Comparison of ENCODE assay signal across 19 cellular contexts in genomic region chr5:78756853-78757252, GRCh38.
A peak's percentile ranks its signal among the peaks of the same experiment; 100 is the strongest.
DNase-seq lines count a peak whose midpoint lies in the region; ATAC-seq and TF ChIP-seq lines count a peak whose summit lies in the region.
"Had no signal": no experiment of that assay in that cellular context is flagged by ENCODE, and none has a peak within 500 bp of the region (broad histone marks: within the 10 kb centered on the region; RNA-seq: fewer than 3 reads in every experiment).

No MANE protein-coding gene starts in this region.

- H3K27ac Mint-ChIP-seq in activated T-helper 1 cell treated with anti-CD3 and anti-CD28 coated beads, Interleukin-12 subunit alpha, Interleukin-12 subunit beta, Interleukin-2, Interleukin-4 antibody, amounts not matched to agents 30 ng/mL and 10 ng/mL and 1 ng/mL, durations not matched to agents 14 hours and 24 hours and 36 hours, result peak overlapping the region; percentile 76
- no peak overlapping the region for H3K27ac Mint-ChIP-seq in stimulated activated naive CD8-positive, alpha-beta T cell treated with anti-CD3 and anti-CD28 coated beads, Interleukin-15, amount 100 ng/mL, for 72 hours
- H3K27ac Mint-ChIP-seq: activated naive CD4-positive, alpha-beta T cell treated with anti-CD3 and anti-CD28 coated beads, Interleukin-2, amount 50 U/mL, for 24 hours had no signal

- WGBS in mammary epithelial cell (ENCODE audit: low coverage, missing lambda C conversion rate), result 75% methylated on average over 3 of the region's 3 CpGs

- peaks cover 31% of the 10 kb centered on the region for H3K4me1 Mint-ChIP-seq in activated T-helper 1 cell treated with anti-CD3 and anti-CD28 coated beads, Interleukin-12 subunit alpha, Interleukin-12 subunit beta, Interleukin-2, Interleukin-4 antibody, amounts not matched to agents 30 ng/mL and 10 ng/mL and 1 ng/mL, durations not matched to agents 14 hours and 24 hours and 36 hours (ENCODE audit: low read depth)
- peaks cover 13% of the 10 kb centered on the region for H3K4me1 Mint-ChIP-seq in stimulated activated naive CD8-positive, alpha-beta T cell treated with anti-CD3 and anti-CD28 coated beads, Interleukin-15, amount 100 ng/mL, for 72 hours
- H3K4me1 Mint-ChIP-seq: activated naive CD4-positive, alpha-beta T cell treated with anti-CD3 and anti-CD28 coated beads, Interleukin-2, amount 50 U/mL, for 24 hours had no signal

- no peak for DNase-seq in breast epithelium (ENCODE audit: low spot score in 2 of 2)
- no peak for DNase-seq in mammary epithelial cell
- no peak for DNase-seq in activated T-helper 1 cell treated with anti-CD3 and anti-CD28 coated beads, Interleukin-12 subunit alpha, Interleukin-12 subunit beta, Interleukin-2, Interleukin-4 antibody, amounts not matched to agents 30 ng/mL and 10 ng/mL and 1 ng/mL, durations not matched to agents 14 hours and 24 hours and 36 hours (ENCODE audit: low spot score)
- no peak for DNase-seq in stimulated activated naive CD8-positive, alpha-beta T cell treated with anti-CD3 and anti-CD28 coated beads, Interleukin-15, amount 100 ng/mL, for 72 hours
- no peak for DNase-seq in dermis blood vessel endothelial cell
- no peak for DNase-seq in AG20443 (ENCODE audit: low spot score)
- no peak for DNase-seq in caudate nucleus (lab: John Stamatoyannopoulos, UW)
- DNase-seq: activated CD8-positive, alpha-beta memory T cell treated with anti-CD3 and anti-CD28 coated beads, Interleukin-2, amount 50 U/mL, for 48 hours; kidney glomerular epithelial cell; NCI-H2081 treated with DMSO at 0.1 percent for 48 hours; NCI-H748 treated with DMSO at 0.1 percent for 48 hours; nucleus accumbens; sigmoid colon; stimulated activated CD4-positive, alpha-beta T cell treated with anti-CD3 and anti-CD28 coated beads, Interleukin-2, amount 100 ng/mL, for 48 hours; stimulated activated CD8-positive, alpha-beta memory T cell treated with anti-CD3 and anti-CD28 coated beads, Interleukin-4, amount 100 ng/mL, for 48 hours; T-helper 2 cell had no signal

- no peaks in the 10 kb centered on the region for H3K27me3 ChIP-seq in breast epithelium
- H3K27me3 ChIP-seq in mammary epithelial cell (ENCODE audit: insufficient read depth, low read length), result no peaks in the 10 kb centered on the region
- H3K27me3 ChIP-seq: sigmoid colon had no signal

- H3K9me3 ChIP-seq in breast epithelium (no peaks in the 10 kb centered on the region), mammary epithelial cell (replicated peaks; ENCODE audit: insufficient read depth, low read length) (no peaks in the 10 kb centered on the region)
- H3K9me3 ChIP-seq: sigmoid colon had no signal

- H3K4me2 ChIP-seq in mammary epithelial cell (ENCODE audit: insufficient read depth, low read depth, low read length), result no peak overlapping the region

- peak; percentile 2 for ATAC-seq in HG02981 (IDR thresholded peaks at IDR 0.05; ENCODE audit: unreplicated experiment)
- ATAC-seq in stimulated activated naive CD8-positive, alpha-beta T cell treated with anti-CD3 and anti-CD28 coated beads, Interleukin-15, amount 100 ng/mL, for 72 hours, result peak; percentile 3

- peak overlapping the region; percentile 55 for H3K4me3 Mint-ChIP-seq in activated T-helper 1 cell treated with anti-CD3 and anti-CD28 coated beads, Interleukin-12 subunit alpha, Interleukin-12 subunit beta, Interleukin-2, Interleukin-4 antibody, amounts not matched to agents 30 ng/mL and 10 ng/mL and 1 ng/mL, durations not matched to agents 14 hours and 24 hours and 36 hours
- H3K4me3 Mint-ChIP-seq in stimulated activated naive CD8-positive, alpha-beta T cell treated with anti-CD3 and anti-CD28 coated beads, Interleukin-15, amount 100 ng/mL, for 72 hours, result peak overlapping the region in 1 of 2 donors; percentile 0
- H3K4me3 Mint-ChIP-seq: activated naive CD4-positive, alpha-beta T cell treated with anti-CD3 and anti-CD28 coated beads, Interleukin-2, amount 50 U/mL, for 24 hours; type B pancreatic cell had no signal

- no TSS peak for BruUV-seq in mammary epithelial cell (replicated peaks; lab: Mats Ljungman, UMichigan)

- H3K27ac ChIP-seq in breast epithelium (peak overlapping the region; percentile 48 to 54), mammary epithelial cell (ENCODE audit: insufficient read depth, low read depth, low read length) (no peak overlapping the region), caudate nucleus (ENCODE audit: low read depth, low read length) (no peak overlapping the region)

- TF ChIP-seq CTCF in breast epithelium (IDR thresholded peaks at IDR 0.05) (no peak), mammary epithelial cell (conservative IDR thresholded peaks at IDR 0.05 in 1 of 2, IDR thresholded peaks at IDR 0.05 in 1 of 2; ENCODE audit: extremely low read depth in 1 of 2, insufficient read depth in 1 of 2, low read depth in 1 of 2, low read length in 2 of 2) (no peak)

- intact Hi-C loops in breast epithelium (cut with DNase I; ENCODE audit: low total_unique reads) (no loop called here), mammary epithelial cell (cut with micrococcal nuclease) (no loop called here)
- intact Hi-C loops in activated T-helper 1 cell treated with anti-CD3 and anti-CD28 coated beads, Interleukin-12 subunit alpha, Interleukin-12 subunit beta, Interleukin-2, Interleukin-4 antibody, amounts not matched to agents 30 ng/mL and 10 ng/mL and 1 ng/mL, durations not matched to agents 14 hours and 24 hours and 36 hours (cut with micrococcal nuclease), result loop anchor here (1.0 to 5.0 kb wide), 3 partner anchors 130 to 463 kb away; partner anchors contain the start of genes AP3B1 and SCAMP1

- H3K27me3 Mint-ChIP-seq in activated T-helper 1 cell treated with anti-CD3 and anti-CD28 coated beads, Interleukin-12 subunit alpha, Interleukin-12 subunit beta, Interleukin-2, Interleukin-4 antibody, amounts not matched to agents 30 ng/mL and 10 ng/mL and 1 ng/mL, durations not matched to agents 14 hours and 24 hours and 36 hours (ENCODE audit: insufficient read depth), result no peaks in the 10 kb centered on the region
- H3K27me3 Mint-ChIP-seq in stimulated activated naive CD8-positive, alpha-beta T cell treated with anti-CD3 and anti-CD28 coated beads, Interleukin-15, amount 100 ng/mL, for 72 hours, result peaks cover 21% of the 10 kb centered on the region
- H3K27me3 Mint-ChIP-seq: activated naive CD4-positive, alpha-beta T cell treated with anti-CD3 and anti-CD28 coated beads, Interleukin-2, amount 50 U/mL, for 24 hours had no signal

- H3K36me3 ChIP-seq in breast epithelium, result no peaks in the 10 kb centered on the region
- no peaks in the 10 kb centered on the region for H3K36me3 ChIP-seq in mammary epithelial cell (ENCODE audit: insufficient read depth, low read length)
- H3K36me3 ChIP-seq: sigmoid colon had no signal

- no peak overlapping the region for H2AFZ ChIP-seq in mammary epithelial cell (ENCODE audit: low read depth, low read length)

- H3K9me3 Mint-ChIP-seq in activated T-helper 1 cell treated with anti-CD3 and anti-CD28 coated beads, Interleukin-12 subunit alpha, Interleukin-12 subunit beta, Interleukin-2, Interleukin-4 antibody, amounts not matched to agents 30 ng/mL and 10 ng/mL and 1 ng/mL, durations not matched to agents 14 hours and 24 hours and 36 hours, result no peaks in the 10 kb centered on the region
- peaks cover 0 to 4% of the 10 kb centered on the region in 2 donors for H3K9me3 Mint-ChIP-seq in stimulated activated naive CD8-positive, alpha-beta T cell treated with anti-CD3 and anti-CD28 coated beads, Interleukin-15, amount 100 ng/mL, for 72 hours
- H3K9me3 Mint-ChIP-seq: activated naive CD4-positive, alpha-beta T cell treated with anti-CD3 and anti-CD28 coated beads, Interleukin-2, amount 50 U/mL, for 24 hours had no signal

- CTCF ChIA-PET in mammary epithelial cell (lab: Charles Lee; ENCODE audit: low non-redundant PET), result no interaction called here

- dilution Hi-C loops in mammary epithelial cell (cut with HindIII; ENCODE audit: low sequenced_read_pairs), result no loop called here

- no peaks in the 10 kb centered on the region for H3K36me3 Mint-ChIP-seq in activated T-helper 1 cell treated with anti-CD3 and anti-CD28 coated beads, Interleukin-12 subunit alpha, Interleukin-12 subunit beta, Interleukin-2, Interleukin-4 antibody, amounts not matched to agents 30 ng/mL and 10 ng/mL and 1 ng/mL, durations not matched to agents 14 hours and 24 hours and 36 hours (ENCODE audit: low read depth)
- H3K36me3 Mint-ChIP-seq: activated naive CD4-positive, alpha-beta T cell treated with anti-CD3 and anti-CD28 coated beads, Interleukin-2, amount 50 U/mL, for 24 hours had no signal

- no peaks in the 10 kb centered on the region for H3K79me2 ChIP-seq in mammary epithelial cell (ENCODE audit: insufficient read depth, low read length)

- no peaks in the 10 kb centered on the region for H4K20me1 ChIP-seq in mammary epithelial cell (ENCODE audit: insufficient read depth, low read length)

- H3K4me3 ChIP-seq in breast epithelium, result no peak overlapping the region
- no peak overlapping the region for H3K4me3 ChIP-seq in mammary epithelial cell (replicated peaks in 1 of 3; ENCODE audit: insufficient read depth in 1 of 3, low read depth in 2 of 3, low read length in 3 of 3)
- H3K4me3 ChIP-seq: sigmoid colon had no signal

- no peak for TF ChIP-seq POLR2A in breast epithelium (IDR thresholded peaks at IDR 0.05)

- in situ Hi-C loops in mammary epithelial cell (cut with MboI; ENCODE audit: low sequenced_read_pairs in 2 of 2), result no loop called here

- H3K9ac ChIP-seq in mammary epithelial cell (ENCODE audit: insufficient read depth, low read length), result no peak overlapping the region

- no peaks in the 10 kb centered on the region for H3K4me1 ChIP-seq in breast epithelium
- H3K4me1 ChIP-seq in mammary epithelial cell (ENCODE audit: insufficient read depth, low read length), result no peaks in the 10 kb centered on the region

Comparison
In these comparisons a context has a peak if more than half of its experiments do, and no peak if none do; other contexts are left out.
1. H3K27ac ChIP-seq: peak in breast epithelium (2 of 2); none in mammary epithelial cell (single experiment) and caudate nucleus (single experiment).